8 cellular contexts compared by ENCODE assay signal in genomic region chr19:7534531-7534980, GRCh38. TPM values are rescaled to one million over a fixed set of nuclear protein-coding genes. Genes with fewer than 3 reads are reported as not detected.
DNase-seq lines count a peak whose midpoint lies in the region; ATAC-seq and TF ChIP-seq lines count a peak whose summit lies in the region.

No MANE protein-coding gene starts in this region.

- ATAC-seq in HG03039 (IDR thresholded peaks at IDR 0.05; ENCODE audit: unreplicated experiment) (peak; percentile 9), RWPE2 (ENCODE audit: low read depth) (peak; percentile 47), GM21576 (IDR thresholded peaks at IDR 0.05; ENCODE audit: unreplicated experiment) (no peak)

- peak; percentile 93 for DNase-seq in EH (ENCODE audit: low read depth)
- peak; percentile 70 for DNase-seq in RWPE2 (ENCODE audit: low spot score)
- DNase-seq in brain microvascular endothelial cell: peak; percentile 78
- DNase-seq in iPS DF 6.9 (ENCODE audit: low read depth, low spot score): no peak
- peak; percentile 73 for DNase-seq in pulmonary artery endothelial cell (ENCODE audit: low read depth, low spot score)
- DNase-seq in SKM-1 treated with dmso at 0.1 percent for 144 hours (lab: John Stamatoyannopoulos, UW; ENCODE audit: unreplicated experiment): no peak

- WGBS in iPS DF 6.9 (ENCODE audit: insufficient coverage, insufficient read length): no CpG with 5 or more reads among the region's 20 CpGs

- H3K27ac ChIP-seq in RWPE2 (ENCODE audit: poor library complexity, severe bottlenecking): peak overlapping the region; percentile 64
- H3K27ac ChIP-seq in brain microvascular endothelial cell: peak overlapping the region; percentile 63
- H3K27ac ChIP-seq in iPS DF 6.9 (ENCODE audit: low read length): no peak overlapping the region

- in situ Hi-C loops in brain microvascular endothelial cell (cut with HindIII; ENCODE audit: low pct_ligation_motif_present, low sequenced_read_pairs): no loop called here

- peak overlapping the region; percentile 49 for H3K4me3 ChIP-seq in RWPE2 (ENCODE audit: severe bottlenecking)
- H3K4me3 ChIP-seq in brain microvascular endothelial cell (ENCODE audit: low read depth, low read length): peak overlapping the region; percentile 98
- H3K4me3 ChIP-seq in iPS DF 6.9 (ENCODE audit: low read length): peak overlapping the region; percentile 52

- TF ChIP-seq CTCF in RWPE2 (IDR thresholded peaks at IDR 0.05; ENCODE audit: poor library complexity, severe bottlenecking) (peak; percentile 32), brain microvascular endothelial cell (IDR thresholded peaks at IDR 0.05; ENCODE audit: low read depth, low read length, missing control alignments) (peak; percentile 36)

- H3K4me1 ChIP-seq in RWPE2 (ENCODE audit: insufficient read depth, poor library complexity, severe bottlenecking) (no peaks in the 10 kb centered on the region), iPS DF 6.9 (ENCODE audit: control insufficient read depth, insufficient read depth, low read length) (no peaks in the 10 kb centered on the region)

- peaks cover 13% of the 10 kb centered on the region; the same call in 1 of the 2 replicates for H3K36me3 ChIP-seq in RWPE2 (ENCODE audit: low read depth)
- peaks cover 10% of the 10 kb centered on the region for H3K36me3 ChIP-seq in brain microvascular endothelial cell (replicated peaks)
- H3K36me3 ChIP-seq in iPS DF 6.9 (ENCODE audit: control insufficient read depth, insufficient read depth, low read length): no peaks in the 10 kb centered on the region

- H3K9me3 ChIP-seq in RWPE2 (ENCODE audit: severe bottlenecking) (no peaks in the 10 kb centered on the region), iPS DF 6.9 (ENCODE audit: control insufficient read depth, insufficient read depth, low read length) (no peaks in the 10 kb centered on the region)

- no peaks in the 10 kb centered on the region for H3K27me3 ChIP-seq in RWPE2 (ENCODE audit: insufficient read depth, poor library complexity, severe bottlenecking)
- no peaks in the 10 kb centered on the region for H3K27me3 ChIP-seq in brain microvascular endothelial cell (replicated peaks)
- no peaks in the 10 kb centered on the region for H3K27me3 ChIP-seq in iPS DF 6.9 (ENCODE audit: control insufficient read depth, insufficient read depth, low read length)

RNA-seq across cellular contexts. Expression of gene PNPLA6, which starts 1.0 kb away (rescaled TPM):
- total RNA-seq in pulmonary artery endothelial cell: 82.8 and 106 TPM in 2 replicates

RNA-seq across cellular contexts. Expression of gene MCOLN1, which starts 12.1 kb away (rescaled TPM):
- 3.8 and 6.2 TPM in 2 replicates for total RNA-seq in pulmonary artery endothelial cell

RNA-seq across cellular contexts. Expression of gene ZNF358, which starts 18.7 kb away (rescaled TPM):
- 11.7 and 16.0 TPM in 2 replicates for total RNA-seq in pulmonary artery endothelial cell

RNA-seq across cellular contexts. Expression of gene PEX11G, which starts 45.7 kb away (rescaled TPM):
- 0.46 and 1.9 TPM in 2 replicates for total RNA-seq in pulmonary artery endothelial cell

Comparison
In these comparisons a context has a peak if more than half of its experiments do, and no peak if none do; other contexts are left out.
1. DNase-seq: peak in EH (single experiment), RWPE2 (single experiment), brain microvascular endothelial cell (single experiment) and pulmonary artery endothelial cell (single experiment); none in iPS DF 6.9 (single experiment) and SKM-1 treated with dmso at 0.1 percent for 144 hours (single experiment).
2. Peak in every context shown above with its lines, with median percentiles within 50 percentile points of each other: H3K4me3 ChIP-seq.